ENCODE assay signal across 19 cellular contexts in the genomic region with DNA sequence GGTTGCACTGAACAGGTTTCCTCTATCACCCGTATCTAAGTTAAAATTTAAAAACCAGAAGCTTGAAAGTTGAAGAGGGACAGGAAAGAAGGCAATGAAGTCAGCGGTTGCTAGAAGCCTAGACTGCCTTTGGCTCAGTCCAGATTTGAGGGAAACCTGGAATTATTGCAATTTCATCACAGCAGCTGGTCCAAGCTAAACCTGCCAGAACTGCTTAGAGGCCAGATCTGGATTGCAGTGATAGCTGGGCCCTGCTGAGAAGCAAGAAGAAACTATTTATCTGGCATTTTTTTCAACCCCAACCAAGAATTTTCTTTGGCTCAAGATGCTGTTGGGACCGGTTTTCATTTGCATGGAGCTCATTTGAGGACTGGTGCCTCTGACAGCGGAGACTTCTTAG.
DNase-seq lines count a peak whose midpoint lies in the region; ATAC-seq and TF ChIP-seq lines count a peak whose summit lies in the region.
"Had no signal": no experiment of that assay in that cellular context is flagged by ENCODE, and none has a peak within 500 bp of the region (broad histone marks: within the 10 kb centered on the region; RNA-seq: fewer than 3 reads in every experiment).

No MANE protein-coding gene starts in this region.

- DNase-seq in AG20443 (ENCODE audit: low spot score) (peak; percentile 81), astrocyte of the spinal cord (ENCODE audit: low read depth, low spot score) (peak; percentile 90), left ventricle myocardium superior (no peak), renal cortical epithelial cell (ENCODE audit: low read depth) (peak; percentile 16), Calu3 (no peak)
- DNase-seq in activated CD4-positive, alpha-beta T cell treated with anti-CD3 and anti-CD28 coated beads, Interleukin-2, amount 50 U/mL, for 4 hours = no peak
- DNase-seq: activated CD4-positive, alpha-beta T cell treated with anti-CD3 and anti-CD28 coated beads, Interleukin-2, amount 50 U/mL, for 1 hour; anterior cingulate cortex; BE2C; DMS153; effector memory CD8-positive, alpha-beta T cell; head of caudate nucleus; left colon; natural killer cell; NCI-H187 treated with DMSO at 0.1 percent for 48 hours; SHP77 treated with DMSO at 0.1 percent for 48 hours had no signal

- CTCF ChIA-PET in Calu3 (lab: Charles Lee) = no interaction called here

- no peaks in the 10 kb centered on the region for H3K36me3 Mint-ChIP-seq in Calu3 (ENCODE audit: insufficient read depth, unreplicated experiment)
- H3K36me3 Mint-ChIP-seq: natural killer cell had no signal

- in situ Hi-C loops in astrocyte of the spinal cord (cut with HindIII; ENCODE audit: low sequenced_read_pairs) = no loop called here

- H3K9me3 Mint-ChIP-seq in Calu3 (ENCODE audit: low read depth, unreplicated experiment) = peaks cover 6% of the 10 kb centered on the region
- H3K9me3 Mint-ChIP-seq: effector memory CD8-positive, alpha-beta T cell had no signal

- TF ChIP-seq CTCF in astrocyte of the spinal cord (IDR thresholded peaks at IDR 0.05; ENCODE audit: low read depth, low read length) = no peak
- no peak for TF ChIP-seq CTCF in Calu3 (IDR thresholded peaks at IDR 0.05; ENCODE audit: unreplicated experiment)

- H3K4me3 ChIP-seq in astrocyte of the spinal cord (ENCODE audit: low read depth, low read length) = no peak overlapping the region
- H3K4me3 ChIP-seq: smooth muscle cell had no signal

- ATAC-seq in left ventricle myocardium superior = peak; percentile 80
- no peak for ATAC-seq in GM19035 (IDR thresholded peaks at IDR 0.05; ENCODE audit: unreplicated experiment)
- no peak for ATAC-seq in GM18909 (IDR thresholded peaks at IDR 0.05; ENCODE audit: poor library complexity, unreplicated experiment)
- ATAC-seq: effector memory CD8-positive, alpha-beta T cell; left colon; natural killer cell had no signal

- intact Hi-C loops in left ventricle myocardium superior (cut with micrococcal nuclease) = no loop called here
- intact Hi-C loops in Calu3 (cut with micrococcal nuclease; ENCODE audit: unreplicated experiment) = no loop called here

- no peak overlapping the region for H3K27ac Mint-ChIP-seq in Calu3 (ENCODE audit: unreplicated experiment)
- H3K27ac Mint-ChIP-seq: effector memory CD8-positive, alpha-beta T cell; natural killer cell had no signal

- peaks cover 16% of the 10 kb centered on the region for H3K4me1 Mint-ChIP-seq in Calu3 (ENCODE audit: low read depth, unreplicated experiment)
- H3K4me1 Mint-ChIP-seq: natural killer cell had no signal

- H3K27me3 Mint-ChIP-seq in Calu3 (ENCODE audit: unreplicated experiment) = peaks cover 21% of the 10 kb centered on the region

- no peak overlapping the region for H3K4me3 Mint-ChIP-seq in Calu3 (ENCODE audit: low read depth, unreplicated experiment)
- H3K4me3 Mint-ChIP-seq: effector memory CD8-positive, alpha-beta T cell; natural killer cell had no signal

- BruUV-seq in Calu3 (replicated peaks; lab: Mats Ljungman, UMichigan) = no TSS peak

Comparison
In these comparisons a context has a peak if more than half of its experiments do, and no peak if none do; other contexts are left out.
1. DNase-seq: peak in AG20443 (single experiment), astrocyte of the spinal cord (single experiment) and renal cortical epithelial cell (single experiment); none in left ventricle myocardium superior (single experiment), Calu3 (single experiment) and activated CD4-positive, alpha-beta T cell treated with anti-CD3 and anti-CD28 coated beads, Interleukin-2, amount 50 U/mL, for 4 hours (0 of 2).